In the genomic region with DNA sequence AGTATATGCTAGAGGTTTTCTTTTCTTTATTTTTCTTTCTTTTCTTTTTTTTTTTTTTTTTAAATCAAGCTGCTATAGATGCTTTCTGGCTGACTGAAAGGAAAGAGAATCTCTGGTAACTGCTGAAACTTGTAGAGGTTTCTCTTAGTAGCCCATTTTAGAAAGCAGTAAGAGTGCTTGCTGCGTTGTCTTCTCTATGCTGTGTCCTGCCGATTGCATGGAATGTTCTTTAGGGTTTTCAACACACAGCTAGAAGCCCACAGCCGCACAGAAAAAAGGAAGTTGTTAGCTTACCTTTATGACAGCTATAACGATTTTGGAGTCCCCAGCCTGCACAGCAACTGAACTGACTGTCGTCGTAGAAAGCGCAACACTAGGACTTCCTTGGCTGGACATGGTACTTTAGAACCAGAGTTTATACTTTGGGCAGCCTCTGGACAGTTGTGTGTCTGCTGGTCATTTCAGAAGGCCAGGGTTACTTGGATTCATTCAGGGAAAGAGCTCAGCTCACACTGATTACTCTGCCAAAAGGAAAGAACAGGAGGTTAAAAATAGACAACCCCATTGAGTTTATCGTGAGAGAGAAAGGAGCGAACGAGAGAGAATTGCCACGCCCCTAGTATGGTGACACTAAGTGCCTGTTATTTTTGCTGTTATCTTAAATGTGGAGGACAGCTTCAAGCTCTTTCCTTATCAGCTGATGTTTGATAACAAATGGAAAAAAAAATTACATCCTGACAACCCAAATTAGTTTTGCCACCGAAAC, we compare ENCODE assay signal across 8 cellular contexts. TPM values are rescaled to one million over a fixed set of nuclear protein-coding genes. Genes with fewer than 3 reads are reported as not detected.
DNase-seq lines count a peak whose midpoint lies in the region; ATAC-seq, FAIRE-seq and TF ChIP-seq lines count a peak whose summit lies in the region.

A gene with protein sequence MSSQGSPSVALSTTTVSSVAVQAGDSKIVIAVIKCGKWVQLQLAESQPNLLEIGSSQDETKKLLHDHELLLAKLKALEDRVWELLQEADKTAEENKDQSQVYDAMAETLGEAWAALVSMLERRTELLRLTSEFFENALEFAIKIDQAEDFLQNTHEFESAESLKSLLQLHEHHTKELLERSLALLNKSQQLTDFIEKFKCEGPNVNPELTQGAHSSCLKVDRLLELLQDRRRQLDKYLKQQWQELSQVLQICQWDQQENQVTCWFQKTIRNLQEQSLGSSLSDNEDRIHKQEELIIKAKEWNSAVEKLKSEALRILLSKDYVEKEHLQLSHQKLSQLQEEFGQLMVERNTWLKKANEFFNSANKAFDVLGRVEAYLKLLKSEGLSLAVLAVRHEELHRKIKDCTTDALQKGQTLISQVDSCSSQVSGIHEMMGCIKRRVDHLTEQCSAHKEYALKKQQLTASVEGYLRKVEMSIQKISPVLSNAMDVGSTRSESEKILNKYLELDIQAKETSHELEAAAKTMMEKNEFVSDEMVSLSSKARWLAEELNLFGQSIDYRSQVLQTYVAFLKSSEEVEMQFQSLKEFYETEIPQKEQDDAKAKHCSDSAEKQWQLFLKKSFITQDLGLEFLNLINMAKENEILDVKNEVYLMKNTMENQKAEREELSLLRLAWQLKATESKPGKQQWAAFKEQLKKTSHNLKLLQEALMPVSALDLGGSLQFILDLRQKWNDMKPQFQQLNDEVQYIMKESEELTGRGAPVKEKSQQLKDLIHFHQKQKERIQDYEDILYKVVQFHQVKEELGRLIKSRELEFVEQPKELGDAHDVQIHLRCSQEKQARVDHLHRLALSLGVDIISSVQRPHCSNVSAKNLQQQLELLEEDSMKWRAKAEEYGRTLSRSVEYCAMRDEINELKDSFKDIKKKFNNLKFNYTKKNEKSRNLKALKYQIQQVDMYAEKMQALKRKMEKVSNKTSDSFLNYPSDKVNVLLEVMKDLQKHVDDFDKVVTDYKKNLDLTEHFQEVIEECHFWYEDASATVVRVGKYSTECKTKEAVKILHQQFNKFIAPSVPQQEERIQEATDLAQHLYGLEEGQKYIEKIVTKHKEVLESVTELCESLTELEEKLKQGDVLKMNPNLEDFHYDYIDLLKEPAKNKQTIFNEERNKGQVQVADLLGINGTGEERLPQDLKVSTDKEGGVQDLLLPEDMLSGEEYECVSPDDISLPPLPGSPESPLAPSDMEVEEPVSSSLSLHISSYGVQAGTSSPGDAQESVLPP (N-terminal part only) (minus strand): TSS at position 592 of the 766 bp plus-strand sequence. CDS start 196 bp downstream, at position 396.

- H3K27me3 ChIP-seq in right lobe of liver: no peaks in the 10 kb centered on the region
- H3K27me3 ChIP-seq in Karpas-422 (ENCODE audit: low read length): no peaks in the 10 kb centered on the region

- no peaks in the 10 kb centered on the region for H3K79me2 ChIP-seq in Karpas-422 (ENCODE audit: low read length)

- H3K9ac ChIP-seq in Karpas-422 (ENCODE audit: low read length): no peak within 1 kb of the TSS

- H3K27ac ChIP-seq in right lobe of liver: no peak within 1 kb of the TSS
- no peak within 1 kb of the TSS for H3K27ac ChIP-seq in Karpas-422 (ENCODE audit: low read length)

- H3K4me3 ChIP-seq in right lobe of liver (peak within 1 kb of the TSS in 2 of 3 donors; percentile 1 to 17), lower leg skin (ENCODE audit: low read depth, poor library complexity, severe bottlenecking) (no peak within 1 kb of the TSS), Karpas-422 (ENCODE audit: low read length) (no peak within 1 kb of the TSS)

- peaks cover 53% of the 10 kb centered on the region for H3K4me1 Mint-ChIP-seq in activated T-cell treated with anti-CD3 and anti-CD28 coated beads, Interleukin-2, amount 50 U/mL, for 24 hours (ENCODE audit: low read depth)

- intact Hi-C loops in right lobe of liver (cut with DNase I): no loop called here
- intact Hi-C loops in lower leg skin (cut with DNase I; ENCODE audit: low total_unique reads): no loop called here

- TF ChIP-seq CTCF in right lobe of liver (IDR thresholded peaks at IDR 0.05) (no peak), lower leg skin (IDR thresholded peaks at IDR 0.05) (no peak)

- no peaks in the 10 kb centered on the region for H3K9me3 ChIP-seq in right lobe of liver
- H3K9me3 ChIP-seq in Karpas-422 (ENCODE audit: low read length): no peaks in the 10 kb centered on the region

- no peak for FAIRE-seq in H54 (lab: Jason Lieb, UNC)

- no peaks in the 10 kb centered on the region for H3K27me3 Mint-ChIP-seq in activated T-cell treated with anti-CD3 and anti-CD28 coated beads, Interleukin-2, amount 50 U/mL, for 24 hours

- peaks cover 0 to 5% (median 0%) of the 10 kb centered on the region in 4 donors for H3K4me1 ChIP-seq in right lobe of liver
- no peaks in the 10 kb centered on the region for H3K4me1 ChIP-seq in Karpas-422 (ENCODE audit: low read length)

- no peaks in the 10 kb centered on the region for H3K9me3 Mint-ChIP-seq in activated T-cell treated with anti-CD3 and anti-CD28 coated beads, Interleukin-2, amount 50 U/mL, for 24 hours

- TF ChIP-seq POLR2A in right lobe of liver (IDR thresholded peaks at IDR 0.05) (no peak), H54 (IDR thresholded peaks at IDR 0.05; ENCODE audit: low read depth, low read length) (no peak), lower leg skin (IDR thresholded peaks at IDR 0.05) (no peak)

- H4K20me1 ChIP-seq in Karpas-422 (ENCODE audit: insufficient read depth, low read depth, low read length): no peaks in the 10 kb centered on the region

- H3K4me3 Mint-ChIP-seq in activated T-cell treated with anti-CD3 and anti-CD28 coated beads, Interleukin-2, amount 50 U/mL, for 24 hours: peak within 1 kb of the TSS; percentile 83

- 11% methylated on average over 12 of the region's 12 CpGs for WGBS in right lobe of liver (ENCODE audit: insufficient coverage, low coverage, low lambda C conversion rate, missing lambda C conversion rate)
- WGBS in lower leg skin, 2 donors: 36 to 39% methylated on average over 12 of the region's 12 CpGs

- H3K4me2 ChIP-seq in Karpas-422 (ENCODE audit: low read depth, low read length, poor library complexity, severe bottlenecking): no peak within 1 kb of the TSS

- H3K36me3 Mint-ChIP-seq in activated T-cell treated with anti-CD3 and anti-CD28 coated beads, Interleukin-2, amount 50 U/mL, for 24 hours (ENCODE audit: low read depth): peaks cover 9% of the 10 kb centered on the region

- H3K36me3 ChIP-seq in right lobe of liver (no peaks in the 10 kb centered on the region), Karpas-422 (ENCODE audit: insufficient read depth, low read length) (no peaks in the 10 kb centered on the region)

- ATAC-seq in GM19455 (IDR thresholded peaks at IDR 0.05; ENCODE audit: unreplicated experiment): peak; percentile 61
- ATAC-seq in HG03442 (IDR thresholded peaks at IDR 0.05; ENCODE audit: unreplicated experiment): peak; percentile 66
- peak; percentile 57 to 74 (median 68) for ATAC-seq in right lobe of liver

- H3K27ac Mint-ChIP-seq in activated T-cell treated with anti-CD3 and anti-CD28 coated beads, Interleukin-2, amount 50 U/mL, for 24 hours: peak within 1 kb of the TSS; percentile 82

- no peaks in the 10 kb centered on the region for H3K9me2 ChIP-seq in Karpas-422 (replicated peaks; ENCODE audit: insufficient read depth, low read length)

- H2AFZ ChIP-seq in Karpas-422 (ENCODE audit: low read length): no peak within 1 kb of the TSS

- DNase-seq in COLO829 (ENCODE audit: low spot score) (peak; percentile 8), right lobe of liver (no peak), H54 (ENCODE audit: insufficient read length, low spot score) (no peak), lower leg skin (ENCODE audit: low spot score in 2 of 2) (no peak), Karpas-422 (no peak)
- DNase-seq in activated T-cell treated with anti-CD3 and anti-CD28 coated beads, Interleukin-2, amount 50 U/mL, for 24 hours: peak; percentile 50

RNA-seq across cellular contexts. Expression of the gene that starts here (rescaled TPM):
- total RNA-seq in right lobe of liver: under 1 TPM; 0.20 to 0.98 (median 0.58) TPM
- under 1 TPM in 3 of 4 donors, not detected in 1; 0.15 to 0.71 (median 0.17) TPM for total RNA-seq in lower leg skin
- 0.30 TPM in 1 of 2 replicates, not detected in the other for total RNA-seq in Karpas-422 (2014; rRNA removed; shearing (Covaris generic); ENCODE audit: low replicate concordance)

Comparison
In these comparisons a context has a peak if more than half of its experiments do, and no peak if none do; other contexts are left out.
1. Peak in ATAC-seq and H3K4me3 ChIP-seq in right lobe of liver; RNA of the gene not detected or under 1 TPM.
2. DNase-seq: peak in COLO829 (single experiment) and activated T-cell treated with anti-CD3 and anti-CD28 coated beads, Interleukin-2, amount 50 U/mL, for 24 hours (single experiment); none in right lobe of liver (0 of 3), H54 (single experiment), lower leg skin (0 of 2) and Karpas-422 (single experiment).
3. Peak in every context shown above with its lines, with median percentiles within 50 percentile points of each other: ATAC-seq.